Comparison of ENCODE assay signal across 1 cellular context in the genomic region with DNA sequence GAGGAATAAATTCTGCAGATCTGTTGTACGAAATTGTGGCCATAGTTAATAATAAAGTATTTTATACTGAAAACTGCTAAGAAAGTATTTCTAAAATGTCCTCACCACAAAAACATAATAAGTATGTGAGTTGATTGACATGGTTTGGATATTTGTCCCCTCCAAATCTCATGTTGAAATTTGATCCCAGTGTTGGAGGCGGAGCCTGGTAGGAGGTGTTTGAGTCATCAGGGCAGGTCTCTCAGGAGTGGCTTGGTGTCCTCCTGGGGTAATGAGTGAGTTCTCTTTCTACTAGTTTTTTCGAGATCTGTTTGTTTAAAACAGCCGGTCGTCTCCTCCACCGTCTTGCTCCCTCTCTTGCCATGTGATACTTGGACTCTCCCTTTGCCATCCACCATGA.
TF ChIP-seq lines count a peak whose summit lies in the region.

No MANE protein-coding gene starts in this region.

TF ChIP-seq in GM23338, 12 proteins besides CTCF, POLR2A, EP300 and RAD21 (continued from another document):
- TF ChIP-seq, protein P1, sequence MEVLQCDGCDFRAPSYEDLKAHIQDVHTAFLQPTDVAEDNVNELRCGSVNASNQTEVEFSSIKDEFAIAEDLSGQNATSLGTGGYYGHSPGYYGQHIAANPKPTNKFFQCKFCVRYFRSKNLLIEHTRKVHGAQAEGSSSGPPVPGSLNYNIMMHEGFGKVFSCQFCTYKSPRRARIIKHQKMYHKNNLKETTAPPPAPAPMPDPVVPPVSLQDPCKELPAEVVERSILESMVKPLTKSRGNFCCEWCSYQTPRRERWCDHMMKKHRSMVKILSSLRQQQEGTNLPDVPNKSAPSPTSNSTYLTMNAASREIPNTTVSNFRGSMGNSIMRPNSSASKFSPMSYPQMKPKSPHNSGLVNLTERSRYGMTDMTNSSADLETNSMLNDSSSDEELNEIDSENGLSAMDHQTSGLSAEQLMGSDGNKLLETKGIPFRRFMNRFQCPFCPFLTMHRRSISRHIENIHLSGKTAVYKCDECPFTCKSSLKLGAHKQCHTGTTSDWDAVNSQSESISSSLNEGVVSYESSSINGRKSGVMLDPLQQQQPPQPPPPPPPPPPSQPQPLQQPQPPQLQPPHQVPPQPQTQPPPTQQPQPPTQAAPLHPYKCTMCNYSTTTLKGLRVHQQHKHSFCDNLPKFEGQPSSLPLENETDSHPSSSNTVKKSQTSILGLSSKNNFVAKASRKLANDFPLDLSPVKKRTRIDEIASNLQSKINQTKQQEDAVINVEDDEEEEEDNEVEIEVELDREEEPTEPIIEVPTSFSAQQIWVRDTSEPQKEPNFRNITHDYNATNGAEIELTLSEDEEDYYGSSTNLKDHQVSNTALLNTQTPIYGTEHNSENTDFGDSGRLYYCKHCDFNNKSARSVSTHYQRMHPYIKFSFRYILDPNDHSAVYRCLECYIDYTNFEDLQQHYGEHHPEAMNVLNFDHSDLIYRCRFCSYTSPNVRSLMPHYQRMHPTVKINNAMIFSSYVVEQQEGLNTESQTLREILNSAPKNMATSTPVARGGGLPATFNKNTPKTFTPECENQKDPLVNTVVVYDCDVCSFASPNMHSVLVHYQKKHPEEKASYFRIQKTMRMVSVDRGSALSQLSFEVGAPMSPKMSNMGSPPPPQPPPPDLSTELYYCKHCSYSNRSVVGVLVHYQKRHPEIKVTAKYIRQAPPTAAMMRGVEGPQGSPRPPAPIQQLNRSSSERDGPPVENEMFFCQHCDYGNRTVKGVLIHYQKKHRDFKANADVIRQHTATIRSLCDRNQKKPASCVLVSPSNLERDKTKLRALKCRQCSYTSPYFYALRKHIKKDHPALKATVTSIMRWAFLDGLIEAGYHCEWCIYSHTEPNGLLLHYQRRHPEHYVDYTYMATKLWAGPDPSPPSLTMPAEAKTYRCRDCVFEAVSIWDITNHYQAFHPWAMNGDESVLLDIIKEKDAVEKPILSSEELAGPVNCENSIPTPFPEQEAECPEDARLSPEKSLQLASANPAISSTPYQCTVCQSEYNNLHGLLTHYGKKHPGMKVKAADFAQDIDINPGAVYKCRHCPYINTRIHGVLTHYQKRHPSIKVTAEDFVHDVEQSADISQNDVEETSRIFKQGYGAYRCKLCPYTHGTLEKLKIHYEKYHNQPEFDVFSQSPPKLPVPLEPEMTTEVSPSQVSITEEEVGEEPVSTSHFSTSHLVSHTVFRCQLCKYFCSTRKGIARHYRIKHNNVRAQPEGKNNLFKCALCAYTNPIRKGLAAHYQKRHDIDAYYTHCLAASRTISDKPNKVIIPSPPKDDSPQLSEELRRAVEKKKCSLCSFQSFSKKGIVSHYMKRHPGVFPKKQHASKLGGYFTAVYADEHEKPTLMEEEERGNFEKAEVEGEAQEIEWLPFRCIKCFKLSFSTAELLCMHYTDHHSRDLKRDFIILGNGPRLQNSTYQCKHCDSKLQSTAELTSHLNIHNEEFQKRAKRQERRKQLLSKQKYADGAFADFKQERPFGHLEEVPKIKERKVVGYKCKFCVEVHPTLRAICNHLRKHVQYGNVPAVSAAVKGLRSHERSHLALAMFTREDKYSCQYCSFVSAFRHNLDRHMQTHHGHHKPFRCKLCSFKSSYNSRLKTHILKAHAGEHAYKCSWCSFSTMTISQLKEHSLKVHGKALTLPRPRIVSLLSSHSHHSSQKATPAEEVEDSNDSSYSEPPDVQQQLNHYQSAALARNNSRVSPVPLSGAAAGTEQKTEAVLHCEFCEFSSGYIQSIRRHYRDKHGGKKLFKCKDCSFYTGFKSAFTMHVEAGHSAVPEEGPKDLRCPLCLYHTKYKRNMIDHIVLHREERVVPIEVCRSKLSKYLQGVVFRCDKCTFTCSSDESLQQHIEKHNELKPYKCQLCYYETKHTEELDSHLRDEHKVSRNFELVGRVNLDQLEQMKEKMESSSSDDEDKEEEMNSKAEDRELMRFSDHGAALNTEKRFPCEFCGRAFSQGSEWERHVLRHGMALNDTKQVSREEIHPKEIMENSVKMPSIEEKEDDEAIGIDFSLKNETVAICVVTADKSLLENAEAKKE (CRISPR knock-in tag; IDR thresholded peaks at IDR 0.05), result no peak
- no peak for TF ChIP-seq NANOG (IDR thresholded peaks at IDR 0.05; ENCODE audit: borderline replicate concordance)
- TF ChIP-seq STAT1 (IDR thresholded peaks at IDR 0.05; ENCODE audit: unreplicated experiment), result no peak
- no peak for TF ChIP-seq EZH2 (IDR thresholded peaks at IDR 0.05; ENCODE audit: low read depth, unreplicated experiment)
- no peak for TF ChIP-seq JUNB (IDR thresholded peaks at IDR 0.05; ENCODE audit: unreplicated experiment)
- TF ChIP-seq EZH2phosphoT487 (IDR thresholded peaks at IDR 0.05; ENCODE audit: unreplicated experiment), result no peak
- no peak for TF ChIP-seq ZNF114 (CRISPR knock-in tag; IDR thresholded peaks at IDR 0.05)
- TF ChIP-seq, protein P2, sequence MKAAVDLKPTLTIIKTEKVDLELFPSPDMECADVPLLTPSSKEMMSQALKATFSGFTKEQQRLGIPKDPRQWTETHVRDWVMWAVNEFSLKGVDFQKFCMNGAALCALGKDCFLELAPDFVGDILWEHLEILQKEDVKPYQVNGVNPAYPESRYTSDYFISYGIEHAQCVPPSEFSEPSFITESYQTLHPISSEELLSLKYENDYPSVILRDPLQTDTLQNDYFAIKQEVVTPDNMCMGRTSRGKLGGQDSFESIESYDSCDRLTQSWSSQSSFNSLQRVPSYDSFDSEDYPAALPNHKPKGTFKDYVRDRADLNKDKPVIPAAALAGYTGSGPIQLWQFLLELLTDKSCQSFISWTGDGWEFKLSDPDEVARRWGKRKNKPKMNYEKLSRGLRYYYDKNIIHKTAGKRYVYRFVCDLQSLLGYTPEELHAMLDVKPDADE (IDR thresholded peaks at IDR 0.05), result no peak
